In genomic region chr1:244844155-244845121, GRCh38 we compare ENCODE assay signal across 15 cellular contexts. TPM values are rescaled to one million over a fixed set of nuclear protein-coding genes. Genes with fewer than 3 reads are reported as not detected.
A peak's percentile ranks its signal among the peaks of the same experiment; 100 is the strongest.
DNase-seq lines count a peak whose midpoint lies in the region; ATAC-seq and TF ChIP-seq lines count a peak whose summit lies in the region.
"Had no signal": no experiment of that assay in that cellular context is flagged by ENCODE, and none has a peak within 500 bp of the region (broad histone marks: within the 10 kb centered on the region; RNA-seq: fewer than 3 reads in every experiment).

No MANE protein-coding gene starts in this region.

- H2AFZ ChIP-seq in Karpas-422 (ENCODE audit: low read length): no peak overlapping the region

- peaks cover 7 to 57% of the 10 kb centered on the region in 2 donors for H3K36me3 Mint-ChIP-seq in activated T-cell treated with anti-CD3 and anti-CD28 coated beads, Interleukin-2, amount 50 U/mL, for 72 hours (ENCODE audit: insufficient read depth in 2 of 2)
- H3K36me3 Mint-ChIP-seq in osteocyte (ENCODE audit: unreplicated experiment): peaks cover 52% of the 10 kb centered on the region

- H3K4me1 ChIP-seq in Karpas-422 (ENCODE audit: low read length) (peaks cover 36% of the 10 kb centered on the region), adipocyte (ENCODE audit: control insufficient read depth, insufficient read depth, low read length) (peaks cover 15% of the 10 kb centered on the region), uterus (no peaks in the 10 kb centered on the region), prostate gland (replicated peaks) (peaks cover 4% of the 10 kb centered on the region)

- intact Hi-C loops in uterus (cut with DNase I; ENCODE audit: low total_unique reads): no loop called here
- intact Hi-C loops in prostate gland (cut with DNase I): no loop called here

- no peak for DNase-seq in activated T-cell treated with anti-CD3 and anti-CD28 coated beads, Interleukin-2, amount 50 U/mL, for 72 hours
- DNase-seq in activated T-cell treated with anti-CD3 and anti-CD28 coated beads, Interleukin-2, amount 50 U/mL, for 1 hour: no peak
- DNase-seq in Karpas-422 (peak; percentile 41), adipocyte (ENCODE audit: low read depth) (no peak), osteocyte (ENCODE audit: extremely low spot score, unreplicated experiment) (no peak), NCI-H446 treated with DMSO at 0.1 percent for 48 hours (lab: John Stamatoyannopoulos, UW) (no peak), uterus (no peak), prostate gland (ENCODE audit: low spot score) (no peak)
- DNase-seq: activated CD4-positive, CD25-positive, alpha-beta regulatory T cell; activated T-cell treated with anti-CD3 and anti-CD28 coated beads for 4 hours; left lung; NCI-H1694; NCI-H510A; OCI-M1 had no signal

- no peaks in the 10 kb centered on the region for H3K9me2 ChIP-seq in Karpas-422 (replicated peaks; ENCODE audit: insufficient read depth, low read length)

- TF ChIP-seq POLR2A in uterus (IDR thresholded peaks at IDR 0.05): no peak
- TF ChIP-seq POLR2A in prostate gland (IDR thresholded peaks at IDR 0.05): no peak

- no peak overlapping the region for H3K4me2 ChIP-seq in Karpas-422 (ENCODE audit: low read depth, low read length, poor library complexity, severe bottlenecking)

- peak overlapping the region in 1 of 2 donors; percentile 31 for H3K4me3 Mint-ChIP-seq in activated T-cell treated with anti-CD3 and anti-CD28 coated beads, Interleukin-2, amount 50 U/mL, for 72 hours
- H3K4me3 Mint-ChIP-seq in osteocyte (ENCODE audit: unreplicated experiment): no peak overlapping the region

- no peaks in the 10 kb centered on the region for H3K27me3 ChIP-seq in Karpas-422 (ENCODE audit: low read length)
- no peaks in the 10 kb centered on the region for H3K27me3 ChIP-seq in adipocyte (replicated peaks; ENCODE audit: control insufficient read depth, insufficient read depth, low read length)
- H3K27me3 ChIP-seq in uterus: no peaks in the 10 kb centered on the region
- H3K27me3 ChIP-seq in prostate gland (replicated peaks; ENCODE audit: insufficient read depth): no peaks in the 10 kb centered on the region
- H3K27me3 ChIP-seq: left lung had no signal

- H3K9me3 ChIP-seq in Karpas-422 (ENCODE audit: low read length): no peaks in the 10 kb centered on the region
- no peaks in the 10 kb centered on the region for H3K9me3 ChIP-seq in adipocyte (ENCODE audit: control insufficient read depth, low read length)
- H3K9me3 ChIP-seq in uterus: no peaks in the 10 kb centered on the region
- no peaks in the 10 kb centered on the region for H3K9me3 ChIP-seq in prostate gland
- H3K9me3 ChIP-seq: left lung, thoracic aorta had no signal

- peaks cover 61% of the 10 kb centered on the region for H3K79me2 ChIP-seq in Karpas-422 (ENCODE audit: low read length)

- peak overlapping the region; percentile 89 for H3K27ac Mint-ChIP-seq in activated T-cell treated with anti-CD3 and anti-CD28 coated beads, Interleukin-2, amount 50 U/mL, for 72 hours
- H3K27ac Mint-ChIP-seq in osteocyte (ENCODE audit: unreplicated experiment): peak overlapping the region; percentile 6

- peak; percentile 11 to 37 for ATAC-seq in activated T-cell treated with anti-CD3 and anti-CD28 coated beads, Interleukin-2, amount 50 U/mL, for 72 hours (replicated peaks in 1 of 2)
- ATAC-seq: left lung had no signal

- TF ChIP-seq CTCF in osteocyte (IDR thresholded peaks at IDR 0.05) (no peak), uterus (IDR thresholded peaks at IDR 0.05) (no peak), prostate gland (IDR thresholded peaks at IDR 0.05) (no peak)

- no peak overlapping the region for H3K4me3 ChIP-seq in Karpas-422 (ENCODE audit: low read length)
- no peak overlapping the region for H3K4me3 ChIP-seq in adipocyte (ENCODE audit: low read length)
- no peak overlapping the region for H3K4me3 ChIP-seq in uterus
- no peak overlapping the region for H3K4me3 ChIP-seq in prostate gland
- H3K4me3 ChIP-seq: left lung, thoracic aorta had no signal

- H3K9ac ChIP-seq in Karpas-422 (ENCODE audit: low read length): no peak overlapping the region
- H3K9ac ChIP-seq in adipocyte (ENCODE audit: low read length): peak overlapping the region; percentile 50

- no peaks in the 10 kb centered on the region for H4K20me1 ChIP-seq in Karpas-422 (ENCODE audit: insufficient read depth, low read depth, low read length)

- H3K27ac ChIP-seq in Karpas-422 (ENCODE audit: low read length) (peak overlapping the region; percentile 17; the same call in 1 of the 2 replicates), uterus (no peak overlapping the region), prostate gland (no peak overlapping the region)
- H3K27ac ChIP-seq: left lung had no signal

- 92% methylated on average over 13 of the region's 13 CpGs for WGBS in prostate gland

- H3K9me3 Mint-ChIP-seq in activated T-cell treated with anti-CD3 and anti-CD28 coated beads, Interleukin-2, amount 50 U/mL, for 72 hours: no peaks in the 10 kb centered on the region
- H3K9me3 Mint-ChIP-seq in osteocyte (ENCODE audit: unreplicated experiment): no peaks in the 10 kb centered on the region

- H3K36me3 ChIP-seq in Karpas-422 (ENCODE audit: insufficient read depth, low read length) (peaks cover 89% of the 10 kb centered on the region), adipocyte (ENCODE audit: control insufficient read depth, insufficient read depth, low read length, severe bottlenecking) (peaks cover 99% of the 10 kb centered on the region), uterus (no peaks in the 10 kb centered on the region), prostate gland (peaks cover 0 to 2% of the 10 kb centered on the region in 2 donors)

- H3K4me1 Mint-ChIP-seq in activated T-cell treated with anti-CD3 and anti-CD28 coated beads, Interleukin-2, amount 50 U/mL, for 72 hours (ENCODE audit: low read depth): peaks cover 73% of the 10 kb centered on the region
- H3K4me1 Mint-ChIP-seq in osteocyte (ENCODE audit: unreplicated experiment): peaks cover 20% of the 10 kb centered on the region

- H3K27me3 Mint-ChIP-seq in activated T-cell treated with anti-CD3 and anti-CD28 coated beads, Interleukin-2, amount 50 U/mL, for 72 hours (ENCODE audit: low read depth): no peaks in the 10 kb centered on the region
- no peaks in the 10 kb centered on the region for H3K27me3 Mint-ChIP-seq in osteocyte (ENCODE audit: unreplicated experiment)

RNA-seq across cellular contexts. Expression of gene COX20, which starts 9.0 kb away (rescaled TPM):
- 10 to 100 TPM in 1 of 2 donors, 1 to 10 TPM in 1; 9.8 to 12.1 TPM for total RNA-seq in activated T-cell treated with anti-CD3 and anti-CD28 coated beads, Interleukin-2, amount 50 U/mL, for 72 hours
- 24.1 and 52.4 TPM in 2 replicates for total RNA-seq in Karpas-422 (2014; rRNA removed; shearing (Covaris generic); ENCODE audit: low replicate concordance)
- total RNA-seq in osteocyte (27.4 and 27.6 TPM in 2 replicates), uterus (100 to 1,000 TPM in 1 of 4 donors, 10 to 100 TPM in 3; 12.3 to 194 (median 36.4) TPM), prostate gland (10 to 100 TPM; 46.8 to 78.4 TPM)

RNA-seq across cellular contexts. Expression of gene HNRNPU, which starts 19.9 kb away (rescaled TPM):
- 100 to 1,000 TPM; 310 to 319 TPM for total RNA-seq in activated T-cell treated with anti-CD3 and anti-CD28 coated beads, Interleukin-2, amount 50 U/mL, for 72 hours
- 224 and 343 TPM in 2 replicates for total RNA-seq in Karpas-422 (2014; rRNA removed; shearing (Covaris generic); ENCODE audit: low replicate concordance)
- 292 and 299 TPM in 2 replicates for total RNA-seq in osteocyte
- total RNA-seq in uterus: 100 to 1,000 TPM; 154 to 603 (median 269) TPM
- 100 to 1,000 TPM; 302 to 350 TPM for total RNA-seq in prostate gland
